12 cellular contexts compared by ENCODE assay signal in genomic region chr1:2258122-2258812, GRCh38. TPM values are rescaled to one million over a fixed set of nuclear protein-coding genes. Genes with fewer than 3 reads are reported as not detected.
DNase-seq lines count a peak whose midpoint lies in the region; ATAC-seq and TF ChIP-seq lines count a peak whose summit lies in the region.
"Had no signal": no experiment of that assay in that cellular context is flagged by ENCODE, and none has a peak within 500 bp of the region (broad histone marks: within the 10 kb centered on the region; RNA-seq: fewer than 3 reads in every experiment).

No MANE protein-coding gene starts in this region.

- CTCF ChIA-PET in CD4-positive, alpha-beta memory T cell (lab: Charles Lee; ENCODE audit: partially characterized antibody) = interaction anchor here (1.8 kb wide), 1 partner anchor 24 kb away, joined by 8 read pairs; no protein-coding TSS in a partner anchor

- H3K27ac Mint-ChIP-seq in CD4-positive, alpha-beta memory T cell = peak overlapping the region in 2 of 7 donors; percentile 96 to 98
- H3K27ac Mint-ChIP-seq in dendritic cell treated with granulocyte-macrophage colony-stimulating factor and Interleukin-4, amounts not matched to agents 40 ng/mL and 50 ng/mL, for 4 days = peak overlapping the region; percentile 63
- H3K27ac Mint-ChIP-seq in natural killer cell treated with Interleukin-12 subunit alpha and Interleukin-12 subunit beta and Interleukin-15 and Interleukin-18, amount 100 ng/mL, for 72 hours = no peak overlapping the region

- H3K27me3 ChIP-seq in CD4-positive, alpha-beta memory T cell (ENCODE audit: insufficient read depth, low read length) = no peaks in the 10 kb centered on the region
- H3K27me3 ChIP-seq in Peyer's patch (no peaks in the 10 kb centered on the region), HAP-1 (ENCODE audit: low read depth) (no peaks in the 10 kb centered on the region)
- H3K27me3 ChIP-seq: adrenal gland had no signal

- intact Hi-C loops in CD4-positive, alpha-beta memory T cell (cut with micrococcal nuclease) = no loop called here
- intact Hi-C loops in dendritic cell treated with granulocyte-macrophage colony-stimulating factor and Interleukin-4, amounts not matched to agents 40 ng/mL and 50 ng/mL, for 4 days (cut with micrococcal nuclease) = loop anchor here (5.0 kb wide), 1 partner anchor 44 kb away; no protein-coding TSS in a partner anchor

- H3K4me3 Mint-ChIP-seq in CD4-positive, alpha-beta memory T cell = peak overlapping the region; percentile 36 to 81 (median 58)
- no peak overlapping the region for H3K4me3 Mint-ChIP-seq in dendritic cell treated with granulocyte-macrophage colony-stimulating factor and Interleukin-4, amounts not matched to agents 40 ng/mL and 50 ng/mL, for 4 days
- H3K4me3 Mint-ChIP-seq in natural killer cell treated with Interleukin-12 subunit alpha and Interleukin-12 subunit beta and Interleukin-15 and Interleukin-18, amount 100 ng/mL, for 72 hours = no peak overlapping the region

- peak overlapping the region; percentile 34 for H3K27ac ChIP-seq in CD4-positive, alpha-beta memory T cell (ENCODE audit: low read depth, low read length)
- H3K27ac ChIP-seq in Peyer's patch = peak overlapping the region in 3 of 4 donors; percentile 12 to 72 (median 49)

- peaks cover 3 to 19% of the 10 kb centered on the region in 2 donors for H3K36me3 Mint-ChIP-seq in CD4-positive, alpha-beta memory T cell
- peaks cover 30% of the 10 kb centered on the region for H3K36me3 Mint-ChIP-seq in dendritic cell treated with granulocyte-macrophage colony-stimulating factor and Interleukin-4, amounts not matched to agents 40 ng/mL and 50 ng/mL, for 4 days (ENCODE audit: low read depth)
- peaks cover 5% of the 10 kb centered on the region for H3K36me3 Mint-ChIP-seq in natural killer cell treated with Interleukin-12 subunit alpha and Interleukin-12 subunit beta and Interleukin-15 and Interleukin-18, amount 100 ng/mL, for 72 hours

- DNase-seq in CD4-positive, alpha-beta memory T cell = no peak
- DNase-seq in Peyer's patch = no peak
- DNase-seq in natural killer cell treated with Interleukin-12 subunit alpha and Interleukin-12 subunit beta and Interleukin-15 and Interleukin-18, amount 100 ng/mL, for 72 hours (ENCODE audit: low spot score) = peak; percentile 15
- no peak for DNase-seq in COR-L47 (lab: John Stamatoyannopoulos, UW)
- DNase-seq in pons (ENCODE audit: low spot score) = no peak
- no peak for DNase-seq in NCI-H1105 treated with DMSO at 0.1 percent for 48 hours (lab: John Stamatoyannopoulos, UW)
- no peak for DNase-seq in HAP-1 (ENCODE audit: low spot score in 2 of 2)
- DNase-seq: adrenal gland, DMS53, NCI-H1436 treated with DMSO at 0.1 percent for 48 hours, retina had no signal

- H3K9me3 Mint-ChIP-seq in CD4-positive, alpha-beta memory T cell = peaks cover 0 to 13% (median 4%) of the 10 kb centered on the region in 8 donors
- H3K9me3 Mint-ChIP-seq in dendritic cell treated with granulocyte-macrophage colony-stimulating factor and Interleukin-4, amounts not matched to agents 40 ng/mL and 50 ng/mL, for 4 days = no peaks in the 10 kb centered on the region
- no peaks in the 10 kb centered on the region for H3K9me3 Mint-ChIP-seq in natural killer cell treated with Interleukin-12 subunit alpha and Interleukin-12 subunit beta and Interleukin-15 and Interleukin-18, amount 100 ng/mL, for 72 hours

- TF ChIP-seq CTCF in Peyer's patch (IDR thresholded peaks at IDR 0.05) = no peak

- no peaks in the 10 kb centered on the region for H3K27me3 Mint-ChIP-seq in CD4-positive, alpha-beta memory T cell
- H3K27me3 Mint-ChIP-seq in dendritic cell treated with granulocyte-macrophage colony-stimulating factor and Interleukin-4, amounts not matched to agents 40 ng/mL and 50 ng/mL, for 4 days = no peaks in the 10 kb centered on the region
- H3K27me3 Mint-ChIP-seq in natural killer cell treated with Interleukin-12 subunit alpha and Interleukin-12 subunit beta and Interleukin-15 and Interleukin-18, amount 100 ng/mL, for 72 hours = no peaks in the 10 kb centered on the region

- H3K4me3 ChIP-seq in CD4-positive, alpha-beta memory T cell (ENCODE audit: low read length in 2 of 2) = no peak overlapping the region
- H3K4me3 ChIP-seq in Peyer's patch (no peak overlapping the region), HAP-1 (no peak overlapping the region)
- H3K4me3 ChIP-seq: adrenal gland had no signal

- POLR2A ChIA-PET in CD4-positive, alpha-beta memory T cell (lab: Charles Lee; ENCODE audit: partially characterized antibody) = interaction anchor here (1.5 to 14.5 kb wide), 3 partner anchors 25 to 63 kb away, joined by 5 to 454 read pairs (median 60); partner anchors contain the start of genes FAAP20 and SKI

- peaks cover 5% of the 10 kb centered on the region for H3K36me3 ChIP-seq in CD4-positive, alpha-beta memory T cell (ENCODE audit: insufficient read depth, low read length)
- no peaks in the 10 kb centered on the region for H3K36me3 ChIP-seq in Peyer's patch
- H3K36me3 ChIP-seq in HAP-1 (replicated peaks) = peaks cover 5% of the 10 kb centered on the region; the same call in 1 of the 2 replicates
- H3K36me3 ChIP-seq: adrenal gland had no signal

- peaks cover 0 to 21% of the 10 kb centered on the region in 2 donors for H3K9me3 ChIP-seq in CD4-positive, alpha-beta memory T cell (ENCODE audit: control insufficient read depth in 1 of 2, low read length in 2 of 2)
- H3K9me3 ChIP-seq in Peyer's patch = peaks cover 0 to 18% (median 6%) of the 10 kb centered on the region in 4 donors
- H3K9me3 ChIP-seq in HAP-1 = no peaks in the 10 kb centered on the region
- H3K9me3 ChIP-seq: adrenal gland had no signal

- TF ChIP-seq POLR2A in Peyer's patch (IDR thresholded peaks at IDR 0.05) = no peak

- in situ Hi-C loops in HAP-1 (cut with MboI; ENCODE audit: low sequenced_read_pairs) = no loop called here

- H3K4me1 ChIP-seq in CD4-positive, alpha-beta memory T cell (ENCODE audit: insufficient read depth, low read length) = peaks cover 79% of the 10 kb centered on the region
- H3K4me1 ChIP-seq in Peyer's patch (peaks cover 0 to 54% (median 22%) of the 10 kb centered on the region in 4 donors), HAP-1 (no peaks in the 10 kb centered on the region; the same call in 1 of the 2 replicates)

- ATAC-seq in natural killer cell treated with Interleukin-12 subunit alpha and Interleukin-12 subunit beta and Interleukin-15 and Interleukin-18, amount 100 ng/mL, for 72 hours = no peak

- peaks cover 37 to 52% (median 45%) of the 10 kb centered on the region in 4 donors for H3K4me1 Mint-ChIP-seq in CD4-positive, alpha-beta memory T cell
- H3K4me1 Mint-ChIP-seq in dendritic cell treated with granulocyte-macrophage colony-stimulating factor and Interleukin-4, amounts not matched to agents 40 ng/mL and 50 ng/mL, for 4 days (ENCODE audit: low read depth) = peaks cover 61% of the 10 kb centered on the region
- H3K4me1 Mint-ChIP-seq in natural killer cell treated with Interleukin-12 subunit alpha and Interleukin-12 subunit beta and Interleukin-15 and Interleukin-18, amount 100 ng/mL, for 72 hours (ENCODE audit: low read depth in 2 of 2) = peaks cover 11 to 18% of the 10 kb centered on the region in 2 donors

RNA-seq across cellular contexts. Expression of gene SKI, which starts 30.1 kb away (rescaled TPM):
- 100 to 1,000 TPM in 1 of 2 experiments, 10 to 100 TPM in 1; 96.1 to 104 TPM for total RNA-seq in CD4-positive, alpha-beta memory T cell
- under 1 TPM; 0.08 to 0.86 TPM for polyA plus RNA-seq in CD4-positive, alpha-beta memory T cell
- 10 to 100 TPM; 20.1 to 41.5 (median 37.1) TPM for total RNA-seq in Peyer's patch
- 10 to 100 TPM; 16.5 to 42.7 TPM for total RNA-seq in natural killer cell treated with Interleukin-12 subunit alpha and Interleukin-12 subunit beta and Interleukin-15 and Interleukin-18, amount 100 ng/mL, for 72 hours

Comparison
In these comparisons a context has a peak if more than half of its experiments do, and no peak if none do; other contexts are left out.
1. H3K4me3 Mint-ChIP-seq: peak in CD4-positive, alpha-beta memory T cell (8 of 8); none in dendritic cell treated with granulocyte-macrophage colony-stimulating factor and Interleukin-4, amounts not matched to agents 40 ng/mL and 50 ng/mL, for 4 days (single experiment) and natural killer cell treated with Interleukin-12 subunit alpha and Interleukin-12 subunit beta and Interleukin-15 and Interleukin-18, amount 100 ng/mL, for 72 hours (single experiment).